ENCODE assay signal across 8 cellular contexts in genomic region chr6:28141500-28142329, GRCh38.
A peak's percentile ranks its signal among the peaks of the same experiment; 100 is the strongest.
DNase-seq lines count a peak whose midpoint lies in the region; ATAC-seq lines count a peak whose summit lies in the region.

TSS of gene ZKSCAN8 (plus strand) at chr6:28141883. CDS start at chr6:28148408, 6,525 bp downstream.

- H3K9me3 ChIP-seq in BLaER1, result no peaks in the 10 kb centered on the region

- peaks cover 26% of the 10 kb centered on the region for H3K36me3 ChIP-seq in BLaER1

- peaks cover 43% of the 10 kb centered on the region for H3K4me1 ChIP-seq in BLaER1

- peak; percentile 79 for ATAC-seq in GM19328 (IDR thresholded peaks at IDR 0.05; ENCODE audit: unreplicated experiment)
- peak; percentile 80 for ATAC-seq in HG03460 (IDR thresholded peaks at IDR 0.05; ENCODE audit: unreplicated experiment)

- H4K20me1 ChIP-seq in BLaER1, result 0 out of 2 replicates have a peak, but pooled peaks cover 10% of the 10 kb centered on the region

- DNase-seq in NCI-H526 (lab: John Stamatoyannopoulos, UW), result peak; percentile 92 to 97
- peak; percentile 72 to 78 for DNase-seq in activated CD4-positive, alpha-beta T cell treated with anti-CD3 and anti-CD28 coated beads for 4 hours
- DNase-seq in kidney tubule cell (ENCODE audit: low spot score), result peak; percentile 92
- DNase-seq in stimulated activated CD4-positive, alpha-beta T cell treated with anti-CD3 and anti-CD28 coated beads, Interleukin-1b, Interleukin-23, amount 100 ng/mL, for 48 hours, result peak; percentile 86

- no peaks in the 10 kb centered on the region for H3K27me3 ChIP-seq in BLaER1

- peak within 1 kb of the TSS; percentile 80 for H3K4me2 ChIP-seq in BLaER1

- peak within 1 kb of the TSS; percentile 76 for H3K4me3 ChIP-seq in BLaER1

- peak within 1 kb of the TSS; percentile 80 for H3K9ac ChIP-seq in BLaER1

- H3K27ac ChIP-seq in BLaER1 (peak within 1 kb of the TSS; percentile 62), cingulate gyrus (ENCODE audit: low read depth, low read length) (peak within 1 kb of the TSS; percentile 5)

Comparison
In these comparisons a context has a peak if more than half of its experiments do, and no peak if none do; other contexts are left out.
1. Peak in every context shown above with its lines: DNase-seq, ATAC-seq, H3K4me3 ChIP-seq and H3K27ac ChIP-seq.